Comparison of ENCODE assay signal across 10 cellular contexts in genomic region chr2:187403568-187404260, GRCh38. TPM values are rescaled to one million over a fixed set of nuclear protein-coding genes. Genes with fewer than 3 reads are reported as not detected.
DNase-seq lines count a peak whose midpoint lies in the region; ATAC-seq and TF ChIP-seq lines count a peak whose summit lies in the region.
"Had no signal": no experiment of that assay in that cellular context is flagged by ENCODE, and none has a peak within 500 bp of the region (broad histone marks: within the 10 kb centered on the region; RNA-seq: fewer than 3 reads in every experiment).

No MANE protein-coding gene starts in this region.

- no peak overlapping the region for H4K8ac ChIP-seq in neuronal stem cell (ENCODE audit: low read depth, low read length)

- ATAC-seq in GM19467 (IDR thresholded peaks at IDR 0.05; ENCODE audit: unreplicated experiment) (peak; percentile 87), right cardiac atrium (peak; percentile 88 to 92)

- no peak overlapping the region for H2AFZ ChIP-seq in neuronal stem cell (ENCODE audit: low read length)

- H3K9me3 ChIP-seq in SK-N-MC (ENCODE audit: low read depth, low read length) (no peaks in the 10 kb centered on the region), right cardiac atrium (ENCODE audit: control insufficient read depth, low read length) (no peaks in the 10 kb centered on the region), subcutaneous abdominal adipose tissue (ENCODE audit: control insufficient read depth in 5 of 5, low read length in 5 of 5) (no peaks in the 10 kb centered on the region), neuronal stem cell (replicated peaks in 1 of 2; ENCODE audit: control insufficient read depth in 2 of 2, insufficient read depth in 1 of 2, low read depth in 1 of 2, low read length in 2 of 2) (no peaks in the 10 kb centered on the region), sigmoid colon (no peaks in the 10 kb centered on the region)

- 36% methylated on average over 6 of the region's 6 CpGs for WGBS in right cardiac atrium
- no CpG with 5 or more reads among the region's 6 CpGs for WGBS in neuronal stem cell (ENCODE audit: extremely low coverage in 2 of 2, insufficient read length in 2 of 2, insufficient replicate concordance in 1 of 2), 2 donors
- 42 to 61% methylated on average over 6 of the region's 6 CpGs for WGBS in sigmoid colon, 2 donors

- H3K14ac ChIP-seq in neuronal stem cell (ENCODE audit: low read length), result no peak overlapping the region

- no peak for TF ChIP-seq CTCF in sigmoid colon (IDR thresholded peaks at IDR 0.05)

- TF ChIP-seq POLR2A in sigmoid colon (IDR thresholded peaks at IDR 0.05), result no peak

- no peak overlapping the region for H3K4me2 ChIP-seq in neuronal stem cell (ENCODE audit: insufficient read depth, low read length, poor library complexity, severe bottlenecking)

- no peak overlapping the region for H3K4ac ChIP-seq in neuronal stem cell (ENCODE audit: low read length)

- no peak overlapping the region for H2BK15ac ChIP-seq in neuronal stem cell (ENCODE audit: low read length)

- H3K27ac ChIP-seq in SK-N-MC, result peak overlapping the region; percentile 88
- H3K27ac ChIP-seq in right cardiac atrium (ENCODE audit: low read length), result peak overlapping the region; percentile 52
- H3K27ac ChIP-seq in subcutaneous abdominal adipose tissue (ENCODE audit: low read depth, low read length), result peak overlapping the region; percentile 7
- no peak overlapping the region for H3K27ac ChIP-seq in neuronal stem cell (replicated peaks; ENCODE audit: low read length)
- H3K27ac ChIP-seq in sigmoid colon, result peak overlapping the region in 1 of 4 donors; percentile 64

- intact Hi-C loops in right cardiac atrium (cut with DNase I), result no loop called here
- intact Hi-C loops in sigmoid colon (cut with DNase I), result no loop called here

- H3K79me1 ChIP-seq in neuronal stem cell (ENCODE audit: low read depth, low read length), result no peaks in the 10 kb centered on the region

- H3K9ac ChIP-seq in SK-N-MC (ENCODE audit: insufficient read length) (peak overlapping the region; percentile 50), subcutaneous abdominal adipose tissue (ENCODE audit: low read length in 5 of 5) (no peak overlapping the region), neuronal stem cell (ENCODE audit: low read depth, low read length, poor library complexity) (no peak overlapping the region)

- no peak overlapping the region for H2BK5ac ChIP-seq in neuronal stem cell (ENCODE audit: low read length)

- H2BK120ac ChIP-seq in neuronal stem cell (ENCODE audit: low read depth, low read length), result no peak overlapping the region

- no peak overlapping the region for H4K91ac ChIP-seq in neuronal stem cell (ENCODE audit: low read depth, low read length, poor library complexity)

- no peak overlapping the region for H2AK5ac ChIP-seq in neuronal stem cell (ENCODE audit: low read depth, low read length)

- H3K4me3 ChIP-seq in SK-N-MC, result peak overlapping the region; percentile 56
- peak overlapping the region; percentile 38 for H3K4me3 ChIP-seq in right cardiac atrium (ENCODE audit: low read length)
- peak overlapping the region in 3 of 5 donors; percentile 31 to 40 (median 39) for H3K4me3 ChIP-seq in subcutaneous abdominal adipose tissue (ENCODE audit: low read depth in 1 of 5, low read length in 5 of 5)
- H3K4me3 ChIP-seq in neuronal stem cell (ENCODE audit: low read length in 2 of 2), result no peak overlapping the region
- H3K4me3 ChIP-seq in sigmoid colon, result no peak overlapping the region

- peak in 1 of 4 donors; percentile 16 for TF ChIP-seq EP300 in sigmoid colon (IDR thresholded peaks at IDR 0.05)

- H3K27me3 ChIP-seq in right cardiac atrium (ENCODE audit: control insufficient read depth, insufficient read depth), result no peaks in the 10 kb centered on the region
- no peaks in the 10 kb centered on the region for H3K27me3 ChIP-seq in subcutaneous abdominal adipose tissue (ENCODE audit: control insufficient read depth in 5 of 5, insufficient read depth in 4 of 5, low read length in 5 of 5)
- no peaks in the 10 kb centered on the region for H3K27me3 ChIP-seq in neuronal stem cell (ENCODE audit: control insufficient read depth in 3 of 3, insufficient read depth in 3 of 3, low read depth in 1 of 3, low read length in 3 of 3)
- H3K27me3 ChIP-seq in sigmoid colon, result no peaks in the 10 kb centered on the region

- no peaks in the 10 kb centered on the region for H3K36me3 ChIP-seq in SK-N-MC (ENCODE audit: insufficient read depth, low read length)
- peaks cover 0 to 1% (median 0%) of the 10 kb centered on the region in 5 donors for H3K36me3 ChIP-seq in subcutaneous abdominal adipose tissue (ENCODE audit: control insufficient read depth in 5 of 5, insufficient read depth in 5 of 5, low read length in 5 of 5)
- no peaks in the 10 kb centered on the region for H3K36me3 ChIP-seq in neuronal stem cell (replicated peaks in 1 of 2; ENCODE audit: control insufficient read depth in 2 of 2, insufficient read depth in 2 of 2, low read length in 2 of 2)
- no peaks in the 10 kb centered on the region for H3K36me3 ChIP-seq in sigmoid colon

- H3K23ac ChIP-seq in neuronal stem cell (ENCODE audit: low read depth, low read length, poor library complexity), result no peak overlapping the region

- H3K18ac ChIP-seq in neuronal stem cell (ENCODE audit: low read length), result no peak overlapping the region

- H2BK12ac ChIP-seq in neuronal stem cell (ENCODE audit: low read length), result no peak overlapping the region

- H3K4me1 ChIP-seq in right cardiac atrium (ENCODE audit: control insufficient read depth, insufficient read depth, low read length) (peaks cover 1% of the 10 kb centered on the region), subcutaneous abdominal adipose tissue (ENCODE audit: control insufficient read depth in 5 of 5, insufficient read depth in 5 of 5, low read length in 5 of 5) (peaks cover 0 to 25% (median 12%) of the 10 kb centered on the region in 5 donors), neuronal stem cell (ENCODE audit: control insufficient read depth in 2 of 2, insufficient read depth in 1 of 2, low read depth in 1 of 2, low read length in 2 of 2) (peaks cover 4 to 6% of the 10 kb centered on the region in 2 donors), sigmoid colon (no peaks in the 10 kb centered on the region)

- DNase-seq in SK-N-MC (ENCODE audit: low read depth, low spot score), result no peak
- no peak for DNase-seq in right cardiac atrium
- no peak for DNase-seq in NK-92 (lab: John Stamatoyannopoulos, UW; ENCODE audit: unreplicated experiment)
- no peak for DNase-seq in neuronal stem cell (ENCODE audit: low spot score)
- no peak for DNase-seq in sigmoid colon
- DNase-seq in activated effector memory CD4-positive, alpha-beta T cell treated with Interleukin-2 at 50 U/mL for 16 hours, result no peak
- DNase-seq: activated CD4-positive, CD25-positive, alpha-beta regulatory T cell; KG1 had no signal

RNA-seq across cellular contexts. Expression of gene CALCRL, which starts 44.3 kb away (rescaled TPM):
- total RNA-seq in right cardiac atrium (10 to 100 TPM; 35.5 to 50.9 (median 44.1) TPM), sigmoid colon (10 to 100 TPM; 13.5 to 26.0 (median 18.5) TPM)
- polyA plus RNA-seq in right cardiac atrium (12.3 TPM), sigmoid colon (1 to 10 TPM in 2 of 3 donors, under 1 TPM in 1; 0.46 to 4.1 (median 1.8) TPM)
- polyA plus RNA-seq in neuronal stem cell (2013, experiment 1 of 2), result 0.70 TPM
- 0.84 TPM for polyA plus RNA-seq in neuronal stem cell (2013, experiment 2 of 2)

Comparison
In these comparisons a context has a peak if more than half of its experiments do, and no peak if none do; other contexts are left out.
1. H3K4me3 ChIP-seq: peak in SK-N-MC (single experiment), right cardiac atrium (single experiment) and subcutaneous abdominal adipose tissue (3 of 5); none in neuronal stem cell (0 of 2) and sigmoid colon (0 of 4).